10 cellular contexts compared by ENCODE assay signal in the genomic region with DNA sequence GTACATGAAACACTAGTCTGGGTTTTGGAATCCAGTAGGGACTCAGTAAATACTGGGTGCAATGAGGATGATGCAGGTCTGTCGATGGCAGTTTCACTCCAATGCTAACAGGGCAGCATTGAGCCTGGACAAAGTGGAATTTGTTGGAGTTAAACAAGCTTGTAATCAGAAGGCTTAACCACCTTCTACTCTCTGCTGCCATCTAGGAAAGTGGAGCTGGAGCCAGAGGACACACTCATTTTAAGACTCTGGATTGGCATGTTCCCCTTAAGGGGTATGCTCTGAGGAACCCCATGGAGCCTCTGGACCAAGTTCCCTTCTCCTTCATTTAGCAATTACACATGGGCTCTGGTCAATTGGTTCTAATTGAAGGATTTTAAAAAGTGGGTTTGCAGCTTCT.
DNase-seq lines count a peak whose midpoint lies in the region; ATAC-seq and TF ChIP-seq lines count a peak whose summit lies in the region.
"Had no signal": no experiment of that assay in that cellular context is flagged by ENCODE, and none has a peak within 500 bp of the region (broad histone marks: within the 10 kb centered on the region; RNA-seq: fewer than 3 reads in every experiment).

No MANE protein-coding gene starts in this region.

- peak; percentile 29 for DNase-seq in NCI-H82 (lab: John Stamatoyannopoulos, UW)
- no peak for DNase-seq in NCI-H82 treated with DMSO at 0.1 percent for 48 hours (lab: John Stamatoyannopoulos, UW; ENCODE audit: unreplicated experiment)
- DNase-seq in RKO (ENCODE audit: low spot score): peak; percentile 23
- peak; percentile 2 to 5 for DNase-seq in foreskin fibroblast
- no peak for DNase-seq in sciatic nerve (ENCODE audit: low spot score)
- DNase-seq in NCI-H2227 (lab: John Stamatoyannopoulos, UW; ENCODE audit: unreplicated experiment): no peak
- DNase-seq in HCEC 1CT: no peak
- DNase-seq in hepatic stellate cell (ENCODE audit: low spot score): no peak
- DNase-seq: hippocampal formation, upper lobe of left lung had no signal

- ATAC-seq in sciatic nerve: peak; percentile 46

- peak; percentile 28 for TF ChIP-seq CTCF in foreskin fibroblast (IDR thresholded peaks at IDR 0.05; ENCODE audit: low read depth, low read length)

- intact Hi-C loops in sciatic nerve (cut with DNase I): no loop called here

- no peak overlapping the region for H3K4me3 ChIP-seq in foreskin fibroblast (ENCODE audit: low read depth in 1 of 2, low read length in 2 of 2)
- H3K4me3 ChIP-seq: upper lobe of left lung had no signal

Comparison
In these comparisons a context has a peak if more than half of its experiments do, and no peak if none do; other contexts are left out.
1. DNase-seq: peak in NCI-H82 (single experiment), RKO (single experiment) and foreskin fibroblast (2 of 2); none in NCI-H82 treated with DMSO at 0.1 percent for 48 hours (single experiment), sciatic nerve (single experiment), NCI-H2227 (single experiment), HCEC 1CT (single experiment) and hepatic stellate cell (single experiment).